1 cellular context compared by ENCODE assay signal in genomic region chr20:58677808-58678207, GRCh38.
TF ChIP-seq lines count a peak whose summit lies in the region.

No MANE protein-coding gene starts in this region.

TF ChIP-seq in H1, 55 proteins besides CTCF, POLR2A, EP300 and RAD21:
- TF ChIP-seq ATF2 (IDR thresholded peaks at IDR 0.05; ENCODE audit: low read length) (no peak), NANOG (IDR thresholded peaks at IDR 0.05; ENCODE audit: insufficient read depth, low read depth, low read length, poor library complexity, severe bottlenecking) (peak; percentile 14), CHD2 (IDR thresholded peaks at IDR 0.05; ENCODE audit: low read length) (no peak)
